Comparison of ENCODE assay signal across 11 cellular contexts in the genomic region with DNA sequence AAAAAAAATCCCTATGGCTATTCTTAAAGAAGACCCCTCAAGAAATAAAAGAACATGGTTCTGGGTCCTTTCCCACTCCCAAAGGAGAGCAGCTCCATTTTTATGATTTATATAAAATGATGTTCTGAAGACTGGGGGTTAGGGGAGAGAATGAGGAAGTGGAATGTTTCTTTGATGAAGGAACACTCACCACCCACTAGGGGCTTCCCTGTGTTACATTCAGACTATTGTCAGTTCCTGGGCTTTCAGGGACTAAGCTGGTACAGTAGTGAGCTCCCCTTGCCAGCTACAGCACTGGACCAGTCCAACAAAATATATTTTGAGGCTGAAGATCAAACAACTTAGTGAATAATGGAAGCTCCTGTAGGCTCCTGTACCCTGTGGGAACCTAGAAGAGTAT.
DNase-seq lines count a peak whose midpoint lies in the region; ATAC-seq, FAIRE-seq and TF ChIP-seq lines count a peak whose summit lies in the region.
"Had no signal": no experiment of that assay in that cellular context is flagged by ENCODE, and none has a peak within 500 bp of the region (broad histone marks: within the 10 kb centered on the region; RNA-seq: fewer than 3 reads in every experiment).

No MANE protein-coding gene starts in this region.

- no peak overlapping the region for H3K4me2 ChIP-seq in KMS-11

- H3K9me3 ChIP-seq in endodermal cell (ENCODE audit: control insufficient read depth, low read length), result peaks cover 15% of the 10 kb centered on the region
- no peaks in the 10 kb centered on the region for H3K9me3 ChIP-seq in kidney (ENCODE audit: control insufficient read depth in 1 of 2, low read length in 2 of 2)
- H3K9me3 ChIP-seq: breast epithelium had no signal

- peaks cover 4% of the 10 kb centered on the region for H3K9me3 Mint-ChIP-seq in endodermal cell

- H3K9ac ChIP-seq in KMS-11, result no peak overlapping the region
- no peak overlapping the region for H3K9ac ChIP-seq in endodermal cell (ENCODE audit: extremely low read depth, low read length, poor library complexity, severe bottlenecking)
- no peak overlapping the region for H3K9ac ChIP-seq in kidney (ENCODE audit: low read length in 2 of 2)

- peaks cover 3% of the 10 kb centered on the region for H3K4me1 ChIP-seq in KMS-11 (ENCODE audit: low read depth, poor library complexity, severe bottlenecking)
- H3K4me1 ChIP-seq in endodermal cell (ENCODE audit: control insufficient read depth, insufficient read depth, low read length), result peaks cover 16% of the 10 kb centered on the region
- peaks cover 4 to 8% of the 10 kb centered on the region in 2 donors for H3K4me1 ChIP-seq in kidney (ENCODE audit: control insufficient read depth in 1 of 2, insufficient read depth in 1 of 2, low read depth in 1 of 2, low read length in 2 of 2)
- H3K4me1 ChIP-seq: breast epithelium had no signal

- no peak overlapping the region for H3K27ac ChIP-seq in KMS-11
- no peak overlapping the region for H3K27ac ChIP-seq in endodermal cell (ENCODE audit: low read depth, low read length)
- H3K27ac ChIP-seq in kidney (ENCODE audit: low read depth in 2 of 2, low read length in 2 of 2), result no peak overlapping the region
- H3K27ac ChIP-seq: breast epithelium had no signal

- H3K27me3 ChIP-seq in KMS-11 (ENCODE audit: insufficient read depth, low read depth) (no peaks in the 10 kb centered on the region), endodermal cell (ENCODE audit: control insufficient read depth, insufficient read depth, low read length, poor library complexity, severe bottlenecking) (no peaks in the 10 kb centered on the region)
- H3K27me3 ChIP-seq: breast epithelium had no signal

- peak; percentile 65 for ATAC-seq in GM21526 (IDR thresholded peaks at IDR 0.05; ENCODE audit: low FRiP score, unreplicated experiment)
- ATAC-seq in activated CD4-positive, CD25-positive, alpha-beta regulatory T cell treated with anti-CD3 and anti-CD28 coated beads, Interleukin-2, amount 50 U/mL, for 24 hours, result no peak

- H3K36me3 Mint-ChIP-seq in endodermal cell (ENCODE audit: low read depth), result peaks cover 32% of the 10 kb centered on the region
- H3K36me3 Mint-ChIP-seq: CD4-positive, CD25-positive, alpha-beta regulatory T cell had no signal

- TF ChIP-seq CTCF in KMS-11 (conservative IDR thresholded peaks at IDR 0.05; ENCODE audit: low read depth, low read length), result 0 out of 2 replicates have a peak, but pooled peaks have one; percentile 21
- TF ChIP-seq CTCF in endodermal cell (conservative IDR thresholded peaks at IDR 0.05), result peak; percentile 59
- no peak for TF ChIP-seq CTCF in kidney (IDR thresholded peaks at IDR 0.05; ENCODE audit: borderline replicate concordance, extremely low read depth, insufficient read depth)

- no peaks in the 10 kb centered on the region for H3K79me2 ChIP-seq in KMS-11 (ENCODE audit: insufficient read depth, low read depth)

- H3K4me3 ChIP-seq in KMS-11 (IDR thresholded peaks at IDR 0.05; ENCODE audit: insufficient read depth, low read depth, low read length) (no peak overlapping the region), endodermal cell (ENCODE audit: low read length) (no peak overlapping the region), kidney (ENCODE audit: low read length in 2 of 2) (no peak overlapping the region)
- H3K4me3 ChIP-seq: breast epithelium had no signal

- H2AFZ ChIP-seq in KMS-11 (ENCODE audit: low read depth), result no peak overlapping the region

- no peaks in the 10 kb centered on the region for H3K27me3 Mint-ChIP-seq in endodermal cell (ENCODE audit: insufficient read depth)

- DNase-seq in GF-D8 (lab: John Stamatoyannopoulos, UW) (peak; percentile 47), endodermal cell (no peak), kidney (no peak), NCI-H526 (lab: John Stamatoyannopoulos, UW) (no peak), NCI-H2196 treated with DMSO at 0.1 percent for 48 hours (lab: John Stamatoyannopoulos, UW; ENCODE audit: unreplicated experiment) (no peak)
- DNase-seq: CD4-positive, CD25-positive, alpha-beta regulatory T cell; NCI-H146 had no signal

- H3K36me3 ChIP-seq in KMS-11 (ENCODE audit: insufficient read depth), result no peaks in the 10 kb centered on the region
- peaks cover 38% of the 10 kb centered on the region for H3K36me3 ChIP-seq in endodermal cell (ENCODE audit: control insufficient read depth, insufficient read depth, low read length)
- no peaks in the 10 kb centered on the region for H3K36me3 ChIP-seq in kidney (ENCODE audit: control insufficient read depth in 1 of 2, insufficient read depth in 2 of 2, low read length in 2 of 2)
- H3K36me3 ChIP-seq: breast epithelium had no signal

- H3K4me1 Mint-ChIP-seq in endodermal cell, result peaks cover 34% of the 10 kb centered on the region

- H4K20me1 ChIP-seq in KMS-11 (ENCODE audit: insufficient read depth), result no peaks in the 10 kb centered on the region

- FAIRE-seq in kidney (lab: Jason Lieb, UNC), result no peak

- H3K4me3 Mint-ChIP-seq in endodermal cell, result no peak overlapping the region
- H3K4me3 Mint-ChIP-seq: CD4-positive, CD25-positive, alpha-beta regulatory T cell had no signal

- intact Hi-C loops in kidney (cut with DNase I), result no loop called here

- H3K27ac Mint-ChIP-seq in endodermal cell, result peak overlapping the region; percentile 69
- H3K27ac Mint-ChIP-seq: CD4-positive, CD25-positive, alpha-beta regulatory T cell had no signal
